Comparison of ENCODE assay signal across 8 cellular contexts in genomic region chr15:99249270-99249817, GRCh38. TPM values are rescaled to one million over a fixed set of nuclear protein-coding genes. Genes with fewer than 3 reads are reported as not detected.
DNase-seq lines count a peak whose midpoint lies in the region; ATAC-seq, FAIRE-seq and TF ChIP-seq lines count a peak whose summit lies in the region.

TTC23 (minus strand) TSS chr15:99249581; CDS start chr15:99228712, 20,869 bp downstream.

- TF ChIP-seq EP300 in neural cell (conservative IDR thresholded peaks at IDR 0.05; ENCODE audit: poor library complexity, severe bottlenecking), result no peak

- TF ChIP-seq RAD21 in neural cell (conservative IDR thresholded peaks at IDR 0.05), result no peak

- H3K27me3 ChIP-seq in H7 (ENCODE audit: control insufficient read depth, insufficient read depth, low read length) (no peaks in the 10 kb centered on the region; the same call in 1 of the 2 replicates), WERI-Rb-1 (ENCODE audit: insufficient read depth, low read depth, severe bottlenecking) (no peaks in the 10 kb centered on the region), foreskin keratinocyte (no peaks in the 10 kb centered on the region), neural cell (ENCODE audit: insufficient read depth, low read depth, low read length) (no peaks in the 10 kb centered on the region)

- no peaks in the 10 kb centered on the region for H3K4me1 ChIP-seq in foreskin keratinocyte

- TF ChIP-seq CTCF in WERI-Rb-1 (IDR thresholded peaks at IDR 0.05; ENCODE audit: low read depth, low read length), result no peak
- no peak for TF ChIP-seq CTCF in foreskin keratinocyte (conservative IDR thresholded peaks at IDR 0.05)
- TF ChIP-seq CTCF in neural cell (IDR thresholded peaks at IDR 0.05; ENCODE audit: poor library complexity, severe bottlenecking), result no peak

- H3K4me3 ChIP-seq in H7 (ENCODE audit: insufficient read depth, low read depth, low read length) (peak within 1 kb of the TSS; percentile 90), WERI-Rb-1 (ENCODE audit: low read depth, low read length) (peak within 1 kb of the TSS; percentile 96), neural cell (ENCODE audit: low read length) (peak within 1 kb of the TSS; percentile 87)

- ATAC-seq in foreskin keratinocyte (peak; percentile 32), GM18520 (IDR thresholded peaks at IDR 0.05; ENCODE audit: unreplicated experiment) (no peak), HG02973 (IDR thresholded peaks at IDR 0.05; ENCODE audit: unreplicated experiment) (no peak)

- H3K79me2 ChIP-seq in neural cell (replicated peaks; ENCODE audit: insufficient read depth, low read length), result peaks cover 7% of the 10 kb centered on the region

- no peaks in the 10 kb centered on the region for H3K9me3 ChIP-seq in WERI-Rb-1 (ENCODE audit: severe bottlenecking)
- H3K9me3 ChIP-seq in neural cell (ENCODE audit: low read length), result no peaks in the 10 kb centered on the region

- H3K9ac ChIP-seq in neural cell (ENCODE audit: low read length), result peak within 1 kb of the TSS; percentile 84

- FAIRE-seq in A204.1 (lab: Jason Lieb, UNC), result peak; percentile 99

- peak within 1 kb of the TSS; percentile 84 for H3K4me2 ChIP-seq in neural cell (ENCODE audit: low read length)

- H3F3A ChIP-seq in neural cell (ENCODE audit: insufficient read depth, low read length, poor library complexity, severe bottlenecking), result peaks cover 12% of the 10 kb centered on the region

- no peaks in the 10 kb centered on the region for H4K20me1 ChIP-seq in neural cell (ENCODE audit: insufficient read depth)

- no peaks in the 10 kb centered on the region for H3K36me3 ChIP-seq in H7 (replicated peaks; ENCODE audit: control insufficient read depth, insufficient read depth, low read length)
- no peaks in the 10 kb centered on the region for H3K36me3 ChIP-seq in WERI-Rb-1
- no peaks in the 10 kb centered on the region for H3K36me3 ChIP-seq in neural cell (ENCODE audit: insufficient read depth, low read length)

- H3K27ac ChIP-seq in WERI-Rb-1, result peak within 1 kb of the TSS; percentile 87
- peak within 1 kb of the TSS; percentile 89 for H3K27ac ChIP-seq in foreskin keratinocyte
- peak within 1 kb of the TSS; percentile 95 for H3K27ac ChIP-seq in neural cell (ENCODE audit: low read length)

- H3K9me2 ChIP-seq in neural cell (ENCODE audit: insufficient read depth, low read length), result no peaks in the 10 kb centered on the region

- DNase-seq in H7 (peak; percentile 49), WERI-Rb-1 (no peak), foreskin keratinocyte (peak; percentile 83 to 89), NOMO-1 treated with dmso at 0.1 percent for 144 hours (lab: John Stamatoyannopoulos, UW; ENCODE audit: unreplicated experiment) (no peak)

- H2AFZ ChIP-seq in neural cell (ENCODE audit: low read depth, low read length), result peak within 1 kb of the TSS; percentile 98

TF ChIP-seq in neural cell, 6 proteins besides CTCF, POLR2A, EP300 and RAD21:
- no peak for TF ChIP-seq EZH2 (IDR thresholded peaks at IDR 0.05; ENCODE audit: borderline replicate concordance, insufficient read depth, low read length, poor library complexity, severe bottlenecking)

RNA-seq across cellular contexts. Expression of gene TTC23, which starts in this region (rescaled TPM):
- 21.2 and 30.7 TPM in 2 replicates for total RNA-seq in H7 (2014; rRNA removed; shearing (Covaris generic))
- 14.9 and 19.1 TPM in 2 replicates for total RNA-seq in foreskin keratinocyte
- polyA plus RNA-seq in foreskin keratinocyte (7.1 and 8.4 TPM in 2 replicates), neural cell (6.2 and 13.3 TPM in 2 replicates)
- polyA minus RNA-seq in neural cell, result 9.7 and 10.8 TPM in 2 replicates

Comparison
In these comparisons a context has a peak if more than half of its experiments do, and no peak if none do; other contexts are left out.
1. DNase-seq: peak in H7 (single experiment) and foreskin keratinocyte (2 of 2); none in WERI-Rb-1 (single experiment) and NOMO-1 treated with dmso at 0.1 percent for 144 hours (single experiment).
2. Peak in every context shown above with its lines, with median percentiles within 50 percentile points of each other: H3K4me3 ChIP-seq and H3K27ac ChIP-seq.